1 cellular context compared by ENCODE assay signal in the genomic region with DNA sequence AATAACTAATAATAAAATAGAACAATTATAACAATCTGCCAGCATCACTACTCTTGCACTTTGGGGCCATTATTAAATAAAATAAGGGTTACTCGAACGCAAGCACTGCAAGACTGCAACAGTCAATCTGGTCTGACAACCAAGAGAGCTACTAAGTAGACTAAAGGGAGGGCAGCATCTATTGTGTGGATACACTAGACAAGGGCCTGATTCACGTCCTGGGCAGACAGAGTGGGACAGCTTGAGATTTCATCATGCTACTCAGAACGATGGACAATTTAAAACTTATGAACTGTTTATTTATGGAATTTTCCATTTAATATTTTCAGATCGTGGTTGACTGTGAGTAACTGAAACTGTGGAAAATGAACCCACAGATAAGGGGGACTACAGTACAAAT.
TF ChIP-seq lines count a peak whose summit lies in the region.

No MANE protein-coding gene starts in this region.

TF ChIP-seq in IMR-90, 13 proteins besides CTCF, POLR2A, EP300 and RAD21:
- TF ChIP-seq RFX5 (IDR thresholded peaks at IDR 0.05; ENCODE audit: low read depth, low read length): no peak
- TF ChIP-seq, protein P1, sequence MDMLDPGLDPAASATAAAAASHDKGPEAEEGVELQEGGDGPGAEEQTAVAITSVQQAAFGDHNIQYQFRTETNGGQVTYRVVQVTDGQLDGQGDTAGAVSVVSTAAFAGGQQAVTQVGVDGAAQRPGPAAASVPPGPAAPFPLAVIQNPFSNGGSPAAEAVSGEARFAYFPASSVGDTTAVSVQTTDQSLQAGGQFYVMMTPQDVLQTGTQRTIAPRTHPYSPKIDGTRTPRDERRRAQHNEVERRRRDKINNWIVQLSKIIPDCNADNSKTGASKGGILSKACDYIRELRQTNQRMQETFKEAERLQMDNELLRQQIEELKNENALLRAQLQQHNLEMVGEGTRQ (IDR thresholded peaks at IDR 0.05; ENCODE audit: low read depth, low read length): no peak
- TF ChIP-seq FOS (IDR thresholded peaks at IDR 0.05; ENCODE audit: low read depth, low read length): no peak
- TF ChIP-seq, protein P2, sequence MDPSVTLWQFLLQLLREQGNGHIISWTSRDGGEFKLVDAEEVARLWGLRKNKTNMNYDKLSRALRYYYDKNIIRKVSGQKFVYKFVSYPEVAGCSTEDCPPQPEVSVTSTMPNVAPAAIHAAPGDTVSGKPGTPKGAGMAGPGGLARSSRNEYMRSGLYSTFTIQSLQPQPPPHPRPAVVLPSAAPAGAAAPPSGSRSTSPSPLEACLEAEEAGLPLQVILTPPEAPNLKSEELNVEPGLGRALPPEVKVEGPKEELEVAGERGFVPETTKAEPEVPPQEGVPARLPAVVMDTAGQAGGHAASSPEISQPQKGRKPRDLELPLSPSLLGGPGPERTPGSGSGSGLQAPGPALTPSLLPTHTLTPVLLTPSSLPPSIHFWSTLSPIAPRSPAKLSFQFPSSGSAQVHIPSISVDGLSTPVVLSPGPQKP (IDR thresholded peaks at IDR 0.05; ENCODE audit: borderline replicate concordance, low read depth, low read length): no peak
- no peak for TF ChIP-seq CHD1 (IDR thresholded peaks at IDR 0.05; ENCODE audit: low read depth, low read length)
- TF ChIP-seq SMC3 (IDR thresholded peaks at IDR 0.05; ENCODE audit: low read depth, low read length): no peak
- TF ChIP-seq NFE2L2 (IDR thresholded peaks at IDR 0.05; ENCODE audit: low read depth, low read length): no peak
- no peak for TF ChIP-seq MAZ (IDR thresholded peaks at IDR 0.05; ENCODE audit: borderline replicate concordance, low read depth, low read length)
- TF ChIP-seq MXI1 (IDR thresholded peaks at IDR 0.05; ENCODE audit: borderline replicate concordance, low read depth, low read length): no peak
- no peak for TF ChIP-seq RCOR1 (IDR thresholded peaks at IDR 0.05; ENCODE audit: insufficient replicate concordance, low read length)
- TF ChIP-seq MAFK (IDR thresholded peaks at IDR 0.05; ENCODE audit: low read depth, low read length): no peak
- no peak for TF ChIP-seq BHLHE40 (IDR thresholded peaks at IDR 0.05; ENCODE audit: low read depth, low read length)
- TF ChIP-seq CEBPB (IDR thresholded peaks at IDR 0.05; ENCODE audit: low read depth, low read length): no peak
